25 cellular contexts compared by ENCODE assay signal in genomic region chr1:173753830-173754229, GRCh38.
"Had no signal": no experiment of that assay in that cellular context is flagged by ENCODE, and none has a peak within 500 bp of the region (broad histone marks: within the 10 kb centered on the region; RNA-seq: fewer than 3 reads in every experiment).

No MANE protein-coding gene starts in this region.

- H3K4me3 Mint-ChIP-seq: effector memory CD8-positive, alpha-beta T cell; memory B cell; mesothelial cell of epicardium; naive thymus-derived CD4-positive, alpha-beta T cell; nephron; neural progenitor cell; stimulated activated naive B cell treated with anti-CD40 and anti-IgM and Interleukin-4, amounts not matched to agents 10 μg/mL and 1 μg/mL and 100 μg/mL, for 72 hours; stimulated activated naive CD8-positive, alpha-beta T cell treated with anti-CD3 and anti-CD28 coated beads, Interleukin-15, Interleukin-2, amounts not matched to agents 100 ng/mL and 50 ng/mL, for 24 hours had no signal

- H3K27me3 Mint-ChIP-seq: effector memory CD8-positive, alpha-beta T cell; memory B cell; naive thymus-derived CD4-positive, alpha-beta T cell; stimulated activated naive B cell treated with anti-CD40 and anti-IgM and Interleukin-4, amounts not matched to agents 10 μg/mL and 1 μg/mL and 100 μg/mL, for 72 hours; stimulated activated naive CD8-positive, alpha-beta T cell treated with anti-CD3 and anti-CD28 coated beads, Interleukin-15, Interleukin-2, amounts not matched to agents 100 ng/mL and 50 ng/mL, for 24 hours had no signal

- H3K4me3 ChIP-seq: esophagus squamous epithelium, lung, neural progenitor cell, prostate gland, right atrium auricular region, skin epidermis, thoracic aorta, tibial nerve, upper lobe of left lung had no signal

- H3K9me3 Mint-ChIP-seq: effector memory CD8-positive, alpha-beta T cell; memory B cell; mesothelial cell of epicardium; naive thymus-derived CD4-positive, alpha-beta T cell; neural progenitor cell; stimulated activated naive B cell treated with anti-CD40 and anti-IgM and Interleukin-4, amounts not matched to agents 10 μg/mL and 1 μg/mL and 100 μg/mL, for 72 hours; stimulated activated naive CD8-positive, alpha-beta T cell treated with anti-CD3 and anti-CD28 coated beads, Interleukin-15, Interleukin-2, amounts not matched to agents 100 ng/mL and 50 ng/mL, for 24 hours had no signal

- H3K4me1 ChIP-seq: esophagus squamous epithelium, neural progenitor cell, parathyroid adenoma, prostate gland, right atrium auricular region, tibial nerve, upper lobe of left lung had no signal

- H3K27ac ChIP-seq: esophagus squamous epithelium, neural progenitor cell, parathyroid adenoma, prostate gland, right atrium auricular region, skin epidermis, thoracic aorta, tibial nerve, upper lobe of left lung had no signal

- H3K9me3 ChIP-seq: esophagus squamous epithelium, prostate gland, right atrium auricular region, thoracic aorta, tibial nerve, upper lobe of left lung had no signal

- H3K9ac ChIP-seq: neural progenitor cell, parathyroid adenoma had no signal

- H3K27me3 ChIP-seq: esophagus squamous epithelium, neural progenitor cell, right atrium auricular region, tibial nerve, upper lobe of left lung had no signal

- H3K4me2 ChIP-seq: neural progenitor cell had no signal

- H3K27ac Mint-ChIP-seq: effector memory CD8-positive, alpha-beta T cell; memory B cell; mesothelial cell of epicardium; nephron; neural progenitor cell; stimulated activated naive B cell treated with anti-CD40 and anti-IgM and Interleukin-4, amounts not matched to agents 10 μg/mL and 1 μg/mL and 100 μg/mL, for 72 hours; stimulated activated naive CD8-positive, alpha-beta T cell treated with anti-CD3 and anti-CD28 coated beads, Interleukin-15, Interleukin-2, amounts not matched to agents 100 ng/mL and 50 ng/mL, for 24 hours had no signal

- H3K79me2 ChIP-seq: parathyroid adenoma had no signal

- DNase-seq: cerebellar nuclear complex; cortex of kidney; effector memory CD8-positive, alpha-beta T cell; erythroblast; esophagus squamous epithelium; head of caudate nucleus; left cardiac atrium; left ventricle myocardium superior; naive thymus-derived CD4-positive, alpha-beta T cell; stimulated activated CD4-positive, alpha-beta T cell treated with anti-CD3 and anti-CD28 coated beads, Interleukin-15, amount 100 ng/mL, for 24 hours; stimulated activated CD4-positive, alpha-beta T cell treated with anti-CD3 and anti-CD28 coated beads, Interleukin-2, amount 100 ng/mL, for 48 hours; stimulated activated naive B cell treated with anti-CD40 and anti-IgM and Interleukin-4, amounts not matched to agents 10 μg/mL and 1 μg/mL and 100 μg/mL, for 72 hours; upper lobe of left lung had no signal

- H2AFZ ChIP-seq: neural progenitor cell, parathyroid adenoma had no signal

- H3K4me1 Mint-ChIP-seq: memory B cell, mesothelial cell of epicardium, nephron, neural progenitor cell had no signal
